ENCODE assay signal across 13 cellular contexts in genomic region chr18:79496237-79496977, GRCh38.
DNase-seq lines count a peak whose midpoint lies in the region; ATAC-seq, FAIRE-seq and TF ChIP-seq lines count a peak whose summit lies in the region.
"Had no signal": no experiment of that assay in that cellular context is flagged by ENCODE, and none has a peak within 500 bp of the region (broad histone marks: within the 10 kb centered on the region; RNA-seq: fewer than 3 reads in every experiment).

No MANE protein-coding gene starts in this region.

- peaks cover 0 to 36% (median 32%) of the 10 kb centered on the region in 4 donors for H3K4me1 ChIP-seq in sigmoid colon

- WGBS in sigmoid colon, 2 donors: 82 to 93% methylated on average over 32 of the region's 32 CpGs

- H3K4me3 ChIP-seq in sigmoid colon: peak overlapping the region in 2 of 4 donors; percentile 13 to 22

- peaks cover 44 to 67% of the 10 kb centered on the region in 2 donors for H3K36me3 Mint-ChIP-seq in activated naive CD4-positive, alpha-beta T cell treated with anti-CD3 and anti-CD28 coated beads, Interleukin-2, amount 50 U/mL, for 72 hours

- H3K27ac ChIP-seq in sigmoid colon: peak overlapping the region; percentile 44 to 92 (median 84)

- H3K27me3 ChIP-seq in sigmoid colon: no peaks in the 10 kb centered on the region

- peaks cover 0 to 6% (median 3%) of the 10 kb centered on the region in 4 donors for H3K9me3 ChIP-seq in sigmoid colon

- peaks cover 0 to 7% (median 2%) of the 10 kb centered on the region in 4 donors for H3K36me3 ChIP-seq in sigmoid colon

- H3K27ac Mint-ChIP-seq in activated naive CD4-positive, alpha-beta T cell treated with anti-CD3 and anti-CD28 coated beads, Interleukin-2, amount 50 U/mL, for 72 hours: peak overlapping the region; percentile 47 to 80
- H3K27ac Mint-ChIP-seq: activated CD4-positive, alpha-beta memory T cell treated with anti-CD3 and anti-CD28 coated beads, Interleukin-2, amount 10 ng/mL, durations not matched to agents 7 days and 5 days; T-helper 2 cell treated with Interferon-gamma antibody and Interleukin-4, amounts not matched to agents 5 μg/mL and 100 μg/mL, for 36 hours had no signal

- no peak for TF ChIP-seq POLR2A in sigmoid colon (IDR thresholded peaks at IDR 0.05)

- TF ChIP-seq CTCF in sigmoid colon (IDR thresholded peaks at IDR 0.05): no peak

- TF ChIP-seq EP300 in sigmoid colon (IDR thresholded peaks at IDR 0.05): no peak

- peak; percentile 47 for FAIRE-seq in GM18507 (lab: Jason Lieb, UNC)
- FAIRE-seq: astrocyte had no signal

- DNase-seq in GM18507 (ENCODE audit: extremely low spot score, insufficient read length, low read depth) (no peak), left colon (peak; percentile 6 to 25), sigmoid colon (peak; percentile 75), NCI-H345 (lab: John Stamatoyannopoulos, UW) (no peak), NCI-H524 (lab: John Stamatoyannopoulos, UW) (no peak)
- DNase-seq in activated naive CD4-positive, alpha-beta T cell treated with anti-CD3 and anti-CD28 coated beads, Interleukin-2, amount 50 U/mL, for 72 hours (ENCODE audit: low spot score in 2 of 2): peak in 1 of 2 donors; percentile 41
- DNase-seq: activated CD4-positive, alpha-beta memory T cell treated with anti-CD3 and anti-CD28 coated beads, Interleukin-2, amount 10 ng/mL, durations not matched to agents 7 days and 5 days; effector CD4-positive, alpha-beta T cell; NCI-H226 had no signal

- no peak for ATAC-seq in activated naive CD4-positive, alpha-beta T cell treated with anti-CD3 and anti-CD28 coated beads, Interleukin-2, amount 50 U/mL, for 72 hours
- ATAC-seq in left colon (no peak), GM18858 (IDR thresholded peaks at IDR 0.05; ENCODE audit: unreplicated experiment) (no peak), HG03045 (IDR thresholded peaks at IDR 0.05; ENCODE audit: unreplicated experiment) (no peak)

- peaks cover 17 to 38% of the 10 kb centered on the region in 2 donors for H3K9me3 Mint-ChIP-seq in activated naive CD4-positive, alpha-beta T cell treated with anti-CD3 and anti-CD28 coated beads, Interleukin-2, amount 50 U/mL, for 72 hours

- intact Hi-C loops in left colon (cut with DNase I, micrococcal nuclease): no loop called here
- intact Hi-C loops in sigmoid colon (cut with DNase I): no loop called here

Comparison
In these comparisons a context has a peak if more than half of its experiments do, and no peak if none do; other contexts are left out.
1. DNase-seq: peak in left colon (2 of 2) and sigmoid colon (single experiment); none in GM18507 (single experiment), NCI-H345 (single experiment) and NCI-H524 (0 of 2).